ENCODE assay signal across 17 cellular contexts in genomic region chr13:66359910-66360552, GRCh38.
A peak's percentile ranks its signal among the peaks of the same experiment; 100 is the strongest.
DNase-seq lines count a peak whose midpoint lies in the region; ATAC-seq, FAIRE-seq and TF ChIP-seq lines count a peak whose summit lies in the region.
"Had no signal": no experiment of that assay in that cellular context is flagged by ENCODE, and none has a peak within 500 bp of the region (broad histone marks: within the 10 kb centered on the region; RNA-seq: fewer than 3 reads in every experiment).

No MANE protein-coding gene starts in this region.

- H3K4me3 Mint-ChIP-seq in WTC11, result no peak overlapping the region
- H3K4me3 Mint-ChIP-seq: memory B cell had no signal

- H3K79me2 ChIP-seq in SU-DHL-6 (ENCODE audit: insufficient read depth, low read length), result no peaks in the 10 kb centered on the region

- H3K36me3 ChIP-seq in SU-DHL-6 (ENCODE audit: low read length), result no peaks in the 10 kb centered on the region
- H3K36me3 ChIP-seq in colonic mucosa, result no peaks in the 10 kb centered on the region
- H3K36me3 ChIP-seq: adrenal gland, upper lobe of right lung had no signal

- POLR2A ChIA-PET in WTC11 (lab: Charles Lee), result no interaction called here

- no peaks in the 10 kb centered on the region for H3K9me3 ChIP-seq in SU-DHL-6 (ENCODE audit: insufficient read depth, low read length)
- H3K9me3 ChIP-seq in colonic mucosa, result no peaks in the 10 kb centered on the region
- H3K9me3 ChIP-seq: A549, adrenal gland, upper lobe of right lung had no signal

- no peaks in the 10 kb centered on the region for H3K9me3 Mint-ChIP-seq in WTC11
- H3K9me3 Mint-ChIP-seq: memory B cell had no signal

- H3K9ac ChIP-seq in SU-DHL-6 (ENCODE audit: low read length), result no peak overlapping the region
- H3K9ac ChIP-seq in colonic mucosa (ENCODE audit: low read depth in 2 of 2, low read length in 2 of 2), result no peak overlapping the region

- peak overlapping the region; percentile 49 for H3K4me2 ChIP-seq in SU-DHL-6 (ENCODE audit: low read depth, low read length, poor library complexity, severe bottlenecking)
- H3K4me2 ChIP-seq: A549 had no signal

- peaks cover 7% of the 10 kb centered on the region for H3K4me1 Mint-ChIP-seq in WTC11
- H3K4me1 Mint-ChIP-seq: memory B cell had no signal

- H3K27me3 Mint-ChIP-seq in WTC11 (ENCODE audit: low read depth), result no peaks in the 10 kb centered on the region
- H3K27me3 Mint-ChIP-seq: memory B cell had no signal

- no peaks in the 10 kb centered on the region for H3K27me3 ChIP-seq in SU-DHL-6 (ENCODE audit: low read length)
- H3K27me3 ChIP-seq in colonic mucosa, result no peaks in the 10 kb centered on the region
- H3K27me3 ChIP-seq: adrenal gland, upper lobe of right lung had no signal

- DNase-seq in GM18507 (ENCODE audit: extremely low spot score, insufficient read length, low read depth), result no peak
- no peak for DNase-seq in colonic mucosa
- DNase-seq in activated CD4-positive, alpha-beta T cell treated with anti-CD3 and anti-CD28 coated beads for 48 hours, result no peak
- no peak for DNase-seq in WTC11 (ENCODE audit: low spot score)
- DNase-seq in NCI-H446 (lab: John Stamatoyannopoulos, UW), result no peak
- DNase-seq: activated gamma-delta T cell, adrenal gland, COR-L47, NCI-H748 treated with DMSO at 0.1 percent for 48 hours, right cardiac atrium, upper lobe of right lung had no signal

- H4K20me1 ChIP-seq in SU-DHL-6 (ENCODE audit: low read depth, low read length), result no peaks in the 10 kb centered on the region

- no peaks in the 10 kb centered on the region for H3K9me2 ChIP-seq in SU-DHL-6 (replicated peaks; ENCODE audit: insufficient read depth, low read length)

- peak overlapping the region; percentile 70 for H2AFZ ChIP-seq in SU-DHL-6 (ENCODE audit: low read depth, low read length, severe bottlenecking)

- no peaks in the 10 kb centered on the region for H3K36me3 Mint-ChIP-seq in WTC11
- H3K36me3 Mint-ChIP-seq: memory B cell had no signal

- peak; percentile 78 for FAIRE-seq in GM18507 (lab: Jason Lieb, UNC)
- FAIRE-seq: A549, colon had no signal

- H3F3A ChIP-seq in SU-DHL-6 (ENCODE audit: insufficient read depth), result no peaks in the 10 kb centered on the region

- no peak overlapping the region for H3K27ac ChIP-seq in SU-DHL-6 (ENCODE audit: low read depth, low read length)
- no peak overlapping the region for H3K27ac ChIP-seq in colonic mucosa
- H3K27ac ChIP-seq: A549, adrenal gland, upper lobe of right lung had no signal

- CTCF ChIA-PET in WTC11 (lab: Charles Lee), result no interaction called here

- ATAC-seq in GM19397 (IDR thresholded peaks at IDR 0.05; ENCODE audit: unreplicated experiment) (peak; percentile 59), HG03108 (IDR thresholded peaks at IDR 0.05; ENCODE audit: unreplicated experiment) (peak; percentile 71), WTC11 (no peak)
- ATAC-seq: A549, right cardiac atrium, upper lobe of right lung had no signal

- intact Hi-C loops in colonic mucosa (cut with DNase I), result no loop called here

- H3K4me3 ChIP-seq in SU-DHL-6 (ENCODE audit: insufficient read depth, low read length, poor library complexity, severe bottlenecking), result no peak overlapping the region
- no peak overlapping the region for H3K4me3 ChIP-seq in colonic mucosa
- H3K4me3 ChIP-seq: A549, adrenal gland, upper lobe of right lung had no signal

- no peak overlapping the region for H3K27ac Mint-ChIP-seq in WTC11
- H3K27ac Mint-ChIP-seq: memory B cell had no signal

- H3K4me1 ChIP-seq in colonic mucosa, result no peaks in the 10 kb centered on the region
- H3K4me1 ChIP-seq: A549, adrenal gland, upper lobe of right lung had no signal

- no peak for TF ChIP-seq CTCF in SU-DHL-6 (IDR thresholded peaks at IDR 0.05; ENCODE audit: insufficient read depth, low read length, poor library complexity, severe bottlenecking)
- TF ChIP-seq CTCF in colonic mucosa (IDR thresholded peaks at IDR 0.05), result no peak
- TF ChIP-seq CTCF in WTC11 (IDR thresholded peaks at IDR 0.05), result no peak

TF ChIP-seq in WTC11, 78 proteins besides CTCF, POLR2A, EP300 and RAD21:
- TF ChIP-seq SMAD3 (CRISPR knock-in tag; IDR thresholded peaks at IDR 0.05; ENCODE audit: borderline replicate concordance) (no peak), ERG (CRISPR knock-in tag; IDR thresholded peaks at IDR 0.05) (no peak), USF1 (CRISPR knock-in tag; IDR thresholded peaks at IDR 0.05) (no peak), E2F5 (CRISPR knock-in tag; IDR thresholded peaks at IDR 0.05) (no peak), JAZF1 (CRISPR knock-in tag; IDR thresholded peaks at IDR 0.05) (no peak), ZNF219 (CRISPR knock-in tag; IDR thresholded peaks at IDR 0.05; ENCODE audit: borderline replicate concordance) (no peak), SMAD4 (CRISPR knock-in tag; IDR thresholded peaks at IDR 0.05) (no peak)
- TF ChIP-seq, protein P1, sequence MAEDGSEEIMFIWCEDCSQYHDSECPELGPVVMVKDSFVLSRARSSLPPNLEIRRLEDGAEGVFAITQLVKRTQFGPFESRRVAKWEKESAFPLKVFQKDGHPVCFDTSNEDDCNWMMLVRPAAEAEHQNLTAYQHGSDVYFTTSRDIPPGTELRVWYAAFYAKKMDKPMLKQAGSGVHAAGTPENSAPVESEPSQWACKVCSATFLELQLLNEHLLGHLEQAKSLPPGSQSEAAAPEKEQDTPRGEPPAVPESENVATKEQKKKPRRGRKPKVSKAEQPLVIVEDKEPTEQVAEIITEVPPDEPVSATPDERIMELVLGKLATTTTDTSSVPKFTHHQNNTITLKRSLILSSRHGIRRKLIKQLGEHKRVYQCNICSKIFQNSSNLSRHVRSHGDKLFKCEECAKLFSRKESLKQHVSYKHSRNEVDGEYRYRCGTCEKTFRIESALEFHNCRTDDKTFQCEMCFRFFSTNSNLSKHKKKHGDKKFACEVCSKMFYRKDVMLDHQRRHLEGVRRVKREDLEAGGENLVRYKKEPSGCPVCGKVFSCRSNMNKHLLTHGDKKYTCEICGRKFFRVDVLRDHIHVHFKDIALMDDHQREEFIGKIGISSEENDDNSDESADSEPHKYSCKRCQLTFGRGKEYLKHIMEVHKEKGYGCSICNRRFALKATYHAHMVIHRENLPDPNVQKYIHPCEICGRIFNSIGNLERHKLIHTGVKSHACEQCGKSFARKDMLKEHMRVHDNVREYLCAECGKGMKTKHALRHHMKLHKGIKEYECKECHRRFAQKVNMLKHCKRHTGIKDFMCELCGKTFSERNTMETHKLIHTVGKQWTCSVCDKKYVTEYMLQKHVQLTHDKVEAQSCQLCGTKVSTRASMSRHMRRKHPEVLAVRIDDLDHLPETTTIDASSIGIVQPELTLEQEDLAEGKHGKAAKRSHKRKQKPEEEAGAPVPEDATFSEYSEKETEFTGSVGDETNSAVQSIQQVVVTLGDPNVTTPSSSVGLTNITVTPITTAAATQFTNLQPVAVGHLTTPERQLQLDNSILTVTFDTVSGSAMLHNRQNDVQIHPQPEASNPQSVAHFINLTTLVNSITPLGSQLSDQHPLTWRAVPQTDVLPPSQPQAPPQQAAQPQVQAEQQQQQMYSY (CRISPR knock-in tag; IDR thresholded peaks at IDR 0.05), result no peak
